Comparison of ENCODE assay signal across 8 cellular contexts in genomic region chr7:137986252-137987010, GRCh38. TPM values are rescaled to one million over a fixed set of nuclear protein-coding genes. Genes with fewer than 3 reads are reported as not detected.
A peak's percentile ranks its signal among the peaks of the same experiment; 100 is the strongest.
DNase-seq lines count a peak whose midpoint lies in the region; FAIRE-seq and TF ChIP-seq lines count a peak whose summit lies in the region.

No MANE protein-coding gene starts in this region.

- H3K27ac Mint-ChIP-seq in astrocyte (ENCODE audit: unreplicated experiment): no peak overlapping the region

- no peak for FAIRE-seq in astrocyte (lab: Jason Lieb, UNC)
- no peak for FAIRE-seq in kidney (lab: Jason Lieb, UNC)

- intact Hi-C loops in kidney (cut with DNase I) (no loop called here), spleen (cut with DNase I; ENCODE audit: low total_unique reads) (no loop called here), dorsolateral prefrontal cortex (cut with DNase I) (no loop called here)

- peaks cover 3% of the 10 kb centered on the region for H3K9me3 Mint-ChIP-seq in astrocyte (ENCODE audit: unreplicated experiment)

- TF ChIP-seq CTCF in GM12865 (IDR thresholded peaks at IDR 0.05; ENCODE audit: insufficient read depth, low read depth, low read length, missing control alignments) (no peak), astrocyte (IDR thresholded peaks at IDR 0.05; ENCODE audit: insufficient read depth, low read depth, low read length) (no peak), kidney (IDR thresholded peaks at IDR 0.05; ENCODE audit: borderline replicate concordance, extremely low read depth, insufficient read depth) (no peak), spleen (IDR thresholded peaks at IDR 0.05 in 8 of 11, conservative IDR thresholded peaks at IDR 0.05 in 3 of 11) (no peak), dorsolateral prefrontal cortex (IDR thresholded peaks at IDR 0.05 in 54 of 56, conservative IDR thresholded peaks at IDR 0.05 in 2 of 56; ENCODE audit: low read depth in 1 of 56, partially characterized antibody in 56 of 56) (no peak)

- H3K9ac ChIP-seq in astrocyte (ENCODE audit: low read length) (peak overlapping the region; percentile 22), kidney (ENCODE audit: low read length in 2 of 2) (no peak overlapping the region)

- H3K4me3 ChIP-seq in GM12865 (ENCODE audit: low read depth, low read length): peak overlapping the region; percentile 35
- no peak overlapping the region for H3K4me3 ChIP-seq in astrocyte (ENCODE audit: insufficient read depth, low read depth, low read length)
- no peak overlapping the region for H3K4me3 ChIP-seq in kidney (ENCODE audit: low read length in 2 of 2)
- H3K4me3 ChIP-seq in spleen: no peak overlapping the region
- H3K4me3 ChIP-seq in dorsolateral prefrontal cortex: no peak overlapping the region

- no peak overlapping the region for H2AFZ ChIP-seq in astrocyte (ENCODE audit: low read depth, low read length)

- H3K4me3 Mint-ChIP-seq in astrocyte (ENCODE audit: unreplicated experiment): no peak overlapping the region

- H3K27me3 ChIP-seq in astrocyte (ENCODE audit: insufficient read depth, low read length) (no peaks in the 10 kb centered on the region), spleen (replicated peaks in 1 of 7) (no peaks in the 10 kb centered on the region), dorsolateral prefrontal cortex (no peaks in the 10 kb centered on the region)

- peaks cover 69% of the 10 kb centered on the region for H3K4me1 ChIP-seq in astrocyte (ENCODE audit: insufficient read depth, low read length)
- peaks cover 26 to 32% of the 10 kb centered on the region in 2 donors for H3K4me1 ChIP-seq in kidney (ENCODE audit: control insufficient read depth in 1 of 2, insufficient read depth in 1 of 2, low read depth in 1 of 2, low read length in 2 of 2)
- peaks cover 14 to 91% (median 66%) of the 10 kb centered on the region in 6 donors for H3K4me1 ChIP-seq in spleen

- WGBS in spleen, 5 donors: 66 to 77% (median 70%) methylated on average over 14 of the region's 14 CpGs

- H3K9me3 ChIP-seq in astrocyte (ENCODE audit: insufficient read depth, low read depth, low read length): peaks cover 2% of the 10 kb centered on the region
- H3K9me3 ChIP-seq in kidney (ENCODE audit: control insufficient read depth in 1 of 2, low read length in 2 of 2): no peaks in the 10 kb centered on the region
- peaks cover 0 to 17% (median 14%) of the 10 kb centered on the region in 8 donors for H3K9me3 ChIP-seq in spleen

- H3K4me2 ChIP-seq in astrocyte (ENCODE audit: low read length): peak overlapping the region; percentile 11

- peaks cover 17% of the 10 kb centered on the region for H3K36me3 Mint-ChIP-seq in astrocyte (ENCODE audit: low read depth, unreplicated experiment)

- H3K27ac ChIP-seq in astrocyte (ENCODE audit: low read depth, low read length) (peak overlapping the region; percentile 13), kidney (ENCODE audit: low read depth in 2 of 2, low read length in 2 of 2) (peak overlapping the region; percentile 2 to 38), spleen (peak overlapping the region; percentile 30 to 89 (median 64)), dorsolateral prefrontal cortex (peak overlapping the region in 16 of 59 donors; percentile 5 to 47 (median 21))

- peaks cover 61% of the 10 kb centered on the region for H3K4me1 Mint-ChIP-seq in astrocyte (ENCODE audit: low read depth, unreplicated experiment)

- no peak for TF ChIP-seq POLR2A in spleen (IDR thresholded peaks at IDR 0.05)

- H3K36me3 ChIP-seq in astrocyte (ENCODE audit: insufficient read depth, low read length) (no peaks in the 10 kb centered on the region), kidney (ENCODE audit: control insufficient read depth in 1 of 2, insufficient read depth in 2 of 2, low read length in 2 of 2) (no peaks in the 10 kb centered on the region), spleen (peaks cover 0 to 18% (median 0%) of the 10 kb centered on the region in 6 donors)

- peaks cover 53% of the 10 kb centered on the region for H4K20me1 ChIP-seq in astrocyte (ENCODE audit: insufficient read depth, low read length)

- no peaks in the 10 kb centered on the region for H3K27me3 Mint-ChIP-seq in astrocyte (ENCODE audit: low read depth, unreplicated experiment)

- DNase-seq in GM12865 (ENCODE audit: low read depth) (peak; percentile 70), astrocyte (ENCODE audit: low read depth) (peak; percentile 90), kidney (no peak), spleen (no peak), retina (no peak), dorsolateral prefrontal cortex (no peak), DMS153 treated with DMSO at 0.1 percent for 48 hours (lab: John Stamatoyannopoulos, UW; ENCODE audit: unreplicated experiment) (no peak)
- DNase-seq in activated CD4-positive, alpha-beta T cell treated with anti-CD3 and anti-CD28 coated beads, Interleukin-2, amount 50 U/mL, for 48 hours: no peak

- H3K79me2 ChIP-seq in astrocyte (ENCODE audit: insufficient read depth, low read length): peaks cover 92% of the 10 kb centered on the region

RNA-seq across cellular contexts. Expression of gene CREB3L2, which starts 15.5 kb away (rescaled TPM):
- total RNA-seq in astrocyte: 116 and 128 TPM in 2 replicates
- 114 TPM for total RNA-seq in kidney
- 18.5 TPM for polyA plus RNA-seq in kidney (ENCODE audit: insufficient read depth, low read depth, low replicate concordance)
- total RNA-seq in spleen: 10 to 100 TPM; 29.3 to 68.4 (median 44.9) TPM
- 1 to 10 TPM; 3.5 to 6.1 (median 5.4) TPM for polyA plus RNA-seq in spleen
- total RNA-seq in dorsolateral prefrontal cortex: 10 to 100 TPM in 116 of 120 experiments, 1 to 10 TPM in 4; 9.1 to 47.0 (median 19.1) TPM

Comparison
In these comparisons a context has a peak if more than half of its experiments do, and no peak if none do; other contexts are left out.
1. DNase-seq: peak in GM12865 (single experiment) and astrocyte (single experiment); none in kidney (single experiment), spleen (single experiment), retina (single experiment), dorsolateral prefrontal cortex (0 of 10), activated CD4-positive, alpha-beta T cell treated with anti-CD3 and anti-CD28 coated beads, Interleukin-2, amount 50 U/mL, for 48 hours (0 of 2) and DMS153 treated with DMSO at 0.1 percent for 48 hours (single experiment).